Comparison of ENCODE assay signal across 11 cellular contexts in the genomic region with DNA sequence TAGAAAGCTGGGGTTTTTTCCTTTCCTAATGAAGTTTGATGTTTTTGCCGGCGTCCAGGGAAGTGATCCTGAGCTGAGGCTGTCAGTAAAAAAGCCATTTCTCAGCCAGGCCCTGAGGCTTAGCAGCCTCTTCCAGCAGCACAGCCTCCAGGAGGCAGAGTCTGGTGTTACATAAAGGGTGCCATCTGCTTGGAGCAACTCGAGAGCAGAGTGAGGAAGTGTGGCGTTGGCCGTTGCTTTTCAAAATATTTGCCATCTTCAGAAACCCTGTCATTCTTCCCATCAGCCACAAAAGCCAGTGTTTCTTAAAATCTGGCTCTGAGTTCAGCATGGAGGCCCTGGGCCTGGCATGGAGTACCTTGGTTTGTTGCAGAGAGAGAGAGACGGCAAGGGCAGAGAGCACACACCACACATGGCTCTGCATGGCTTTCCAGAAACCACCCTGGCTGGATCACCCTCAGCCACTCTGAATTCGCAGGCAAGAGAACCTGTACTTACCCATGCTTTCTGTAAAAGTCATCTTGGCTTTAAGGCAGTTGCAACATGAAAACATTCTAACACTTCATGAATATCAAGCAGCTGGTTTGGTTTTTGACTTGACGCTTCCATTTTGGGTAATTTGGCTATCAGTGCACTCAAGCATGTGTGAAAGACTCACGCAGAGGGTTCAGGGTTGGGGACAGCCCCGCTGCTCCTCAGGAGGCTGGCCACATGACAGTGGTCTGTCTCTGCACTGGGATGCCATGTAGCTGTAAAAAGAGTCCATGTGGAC.
A peak's percentile ranks its signal among the peaks of the same experiment; 100 is the strongest.
DNase-seq lines count a peak whose midpoint lies in the region; ATAC-seq and TF ChIP-seq lines count a peak whose summit lies in the region.
"Had no signal": no experiment of that assay in that cellular context is flagged by ENCODE, and none has a peak within 500 bp of the region (broad histone marks: within the 10 kb centered on the region; RNA-seq: fewer than 3 reads in every experiment).

No MANE protein-coding gene starts in this region.

- H3K4me3 ChIP-seq in GM06990 (replicated peaks; ENCODE audit: low read depth, low read length) (no peak overlapping the region), OCI-LY3 (ENCODE audit: low read length) (peak overlapping the region; percentile 29; the same call in 1 of the 2 replicates)

- H3K4me1 ChIP-seq in OCI-LY3 (ENCODE audit: low read length), result peaks cover 52% of the 10 kb centered on the region
- H3K4me1 ChIP-seq: parathyroid adenoma had no signal

- H3K9ac ChIP-seq in OCI-LY3 (ENCODE audit: low read length), result peak overlapping the region; percentile 49
- H3K9ac ChIP-seq: parathyroid adenoma had no signal

- no peaks in the 10 kb centered on the region for H3K9me3 ChIP-seq in OCI-LY3 (ENCODE audit: insufficient read depth, low read length)

- peak; percentile 88 for ATAC-seq in HG02870 (IDR thresholded peaks at IDR 0.05; ENCODE audit: unreplicated experiment)
- ATAC-seq: PC-3 had no signal

- peak overlapping the region; percentile 95 for H3K27ac ChIP-seq in OCI-LY3 (ENCODE audit: low read length)
- H3K27ac ChIP-seq: parathyroid adenoma had no signal

- H3K27me3 ChIP-seq in GM06990 (replicated peaks; ENCODE audit: control insufficient read depth, insufficient read depth, low read length) (no peaks in the 10 kb centered on the region), OCI-LY3 (ENCODE audit: low read depth, low read length) (no peaks in the 10 kb centered on the region)

- DNase-seq in GM06990 (ENCODE audit: extremely low read depth, insufficient read length) (peak; percentile 28), GM19238 (ENCODE audit: insufficient read length, low spot score) (peak; percentile 23), DMS114 treated with DMSO at 0.1 percent for 48 hours (lab: John Stamatoyannopoulos, UW; ENCODE audit: unreplicated experiment) (no peak), activated T-cell treated with anti-CD3 and anti-CD28 coated beads for 4 hours (no peak), KG1 (lab: John Stamatoyannopoulos, UW) (no peak)
- DNase-seq in stimulated activated CD4-positive, alpha-beta T cell treated with anti-CD3 and anti-CD28 coated beads, Interleukin-2, amount 100 ng/mL, for 48 hours, result no peak
- DNase-seq: GOT3, PC-3 had no signal

- H4K20me1 ChIP-seq in OCI-LY3 (ENCODE audit: insufficient read depth, low read length), result no peaks in the 10 kb centered on the region

- TF ChIP-seq CTCF in GM06990 (IDR thresholded peaks at IDR 0.05; ENCODE audit: insufficient read depth, low read length, poor library complexity, severe bottlenecking) (no peak), OCI-LY3 (IDR thresholded peaks at IDR 0.05; ENCODE audit: low read depth, low read length) (0 out of 2 replicates have a peak, but pooled peaks have one; percentile 4)

- peak overlapping the region; percentile 59 for H3K4me2 ChIP-seq in OCI-LY3 (ENCODE audit: low read length)

- H2AFZ ChIP-seq in OCI-LY3 (ENCODE audit: low read depth, low read length), result no peak overlapping the region
- H2AFZ ChIP-seq: parathyroid adenoma had no signal

- H3K36me3 ChIP-seq in GM06990 (ENCODE audit: control insufficient read depth, insufficient read depth, low read length), result peaks cover 26% of the 10 kb centered on the region
- peaks cover 65% of the 10 kb centered on the region for H3K36me3 ChIP-seq in OCI-LY3 (replicated peaks; ENCODE audit: low read depth, low read length)

- peaks cover 35% of the 10 kb centered on the region for H3K79me2 ChIP-seq in OCI-LY3 (ENCODE audit: low read length)
- H3K79me2 ChIP-seq: parathyroid adenoma had no signal

Comparison
In these comparisons a context has a peak if more than half of its experiments do, and no peak if none do; other contexts are left out.
1. DNase-seq: peak in GM06990 (single experiment) and GM19238 (single experiment); none in DMS114 treated with DMSO at 0.1 percent for 48 hours (single experiment), activated T-cell treated with anti-CD3 and anti-CD28 coated beads for 4 hours (single experiment), KG1 (single experiment) and stimulated activated CD4-positive, alpha-beta T cell treated with anti-CD3 and anti-CD28 coated beads, Interleukin-2, amount 100 ng/mL, for 48 hours (0 of 2).